Comparison of ENCODE assay signal across 25 cellular contexts in the genomic region with DNA sequence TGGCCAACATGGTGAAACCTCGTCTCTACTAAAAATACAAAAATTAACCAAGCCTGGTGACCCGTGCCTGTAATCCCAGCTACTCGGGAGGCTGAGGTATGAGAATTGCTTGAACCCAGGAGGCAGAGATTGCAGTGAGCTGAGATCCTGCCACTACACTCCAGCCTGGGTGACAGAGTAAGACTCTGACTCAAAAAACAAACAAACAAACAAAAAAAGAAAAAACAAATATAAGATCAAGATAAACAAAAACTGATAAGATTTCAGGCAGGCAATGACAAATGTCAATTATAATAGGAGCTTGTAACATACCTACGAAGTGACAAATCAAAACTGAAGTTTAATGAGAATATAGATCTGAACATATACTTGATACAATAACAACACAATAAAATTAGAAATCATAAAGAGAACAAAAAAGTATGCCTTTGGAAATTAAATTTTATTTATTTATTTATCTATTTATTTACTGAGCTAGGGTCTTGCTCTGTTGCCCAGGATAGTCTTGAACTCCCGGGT.
"Had no signal": no experiment of that assay in that cellular context is flagged by ENCODE, and none has a peak within 500 bp of the region (broad histone marks: within the 10 kb centered on the region; RNA-seq: fewer than 3 reads in every experiment).

No MANE protein-coding gene starts in this region.

- DNase-seq: dermis blood vessel endothelial cell; effector memory CD4-positive, alpha-beta T cell; erythroblast; esophagus squamous epithelium; foreskin melanocyte; glutamatergic neuron; hypothalamus; immature natural killer cell; islet precursor cell; nucleus accumbens; psoas muscle; right cardiac atrium; sigmoid colon; stimulated activated CD4-positive, alpha-beta T cell treated with anti-CD3 and anti-CD28 coated beads, Interleukin-2, amount 100 ng/mL, for 24 hours; stimulated activated CD4-positive, alpha-beta T cell treated with anti-CD3 and anti-CD28 coated beads, Interleukin-4, amount 100 ng/mL, for 24 hours; stimulated activated naive CD4-positive, alpha-beta T cell treated with Interleukin-2 at 50 U/mL for 16 hours; stomach; trophoblast cell had no signal

- ATAC-seq: natural killer cell treated with Interleukin-12 subunit alpha and Interleukin-12 subunit beta and Interleukin-15 and Interleukin-18, amount 100 ng/mL, for 72 hours; psoas muscle; right cardiac atrium; stimulated activated effector memory CD8-positive, alpha-beta T cell treated with anti-CD3 and anti-CD28 coated beads, Interleukin-12 subunit alpha, Interleukin-12 subunit beta, amount 100 ng/mL, for 72 hours had no signal

- H3K4me3 Mint-ChIP-seq: immature natural killer cell; memory B cell; natural killer cell treated with Interleukin-12 subunit alpha and Interleukin-12 subunit beta and Interleukin-15 and Interleukin-18, amount 100 ng/mL, for 72 hours; stimulated activated effector memory CD8-positive, alpha-beta T cell treated with anti-CD3 and anti-CD28 coated beads, Interleukin-12 subunit alpha, Interleukin-12 subunit beta, amount 100 ng/mL, for 72 hours had no signal

- H3K4me1 ChIP-seq: psoas muscle, stomach, vagina had no signal

- H3K27me3 ChIP-seq: esophagus squamous epithelium, sigmoid colon, stomach, thyroid gland, vagina had no signal

- H3K4me1 Mint-ChIP-seq: immature natural killer cell; memory B cell; stimulated activated effector memory CD8-positive, alpha-beta T cell treated with anti-CD3 and anti-CD28 coated beads, Interleukin-12 subunit alpha, Interleukin-12 subunit beta, amount 100 ng/mL, for 72 hours had no signal

- H3K27ac ChIP-seq: coronary artery, esophagus squamous epithelium, psoas muscle, sigmoid colon, stomach, thyroid gland, vagina had no signal

- H3K27ac Mint-ChIP-seq: memory B cell; natural killer cell treated with Interleukin-12 subunit alpha and Interleukin-12 subunit beta and Interleukin-15 and Interleukin-18, amount 100 ng/mL, for 72 hours; stimulated activated effector memory CD8-positive, alpha-beta T cell treated with anti-CD3 and anti-CD28 coated beads, Interleukin-12 subunit alpha, Interleukin-12 subunit beta, amount 100 ng/mL, for 72 hours had no signal

- H3K27me3 Mint-ChIP-seq: memory B cell; natural killer cell treated with Interleukin-12 subunit alpha and Interleukin-12 subunit beta and Interleukin-15 and Interleukin-18, amount 100 ng/mL, for 72 hours had no signal

- H3K9me3 ChIP-seq: thyroid gland had no signal

- H3K4me3 ChIP-seq: coronary artery, esophagus squamous epithelium, lung, psoas muscle, sigmoid colon, stomach, thyroid gland, vagina had no signal
